12 cellular contexts compared by ENCODE assay signal in the genomic region with DNA sequence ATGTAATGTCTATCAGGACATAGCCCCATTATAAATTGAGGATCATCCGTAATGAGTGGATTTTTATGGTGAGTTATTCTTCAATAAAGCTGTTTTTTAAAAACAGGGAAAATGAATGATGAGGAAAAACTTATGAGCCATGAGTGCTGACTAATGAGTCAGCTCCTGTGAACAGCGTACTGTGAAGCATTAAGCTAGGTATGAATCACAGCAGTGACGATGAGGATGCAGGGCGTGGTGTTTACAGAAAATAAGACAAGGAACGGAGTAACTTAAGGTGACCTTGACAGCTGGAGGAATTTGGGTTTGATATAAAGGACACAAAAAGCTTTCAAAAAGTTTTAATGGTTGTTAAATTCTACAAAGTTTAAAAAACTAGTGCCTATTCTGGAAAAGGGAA.
DNase-seq lines count a peak whose midpoint lies in the region; ATAC-seq and TF ChIP-seq lines count a peak whose summit lies in the region.
"Had no signal": no experiment of that assay in that cellular context is flagged by ENCODE, and none has a peak within 500 bp of the region (broad histone marks: within the 10 kb centered on the region; RNA-seq: fewer than 3 reads in every experiment).

No MANE protein-coding gene starts in this region.

- no peak overlapping the region for H3K4me3 ChIP-seq in Panc1 (ENCODE audit: low read depth in 2 of 2, low read length in 2 of 2)

- H3K27me3 ChIP-seq in Panc1 (ENCODE audit: control insufficient read depth, insufficient read depth, low read length): no peaks in the 10 kb centered on the region

- TF ChIP-seq CTCF in Panc1 (IDR thresholded peaks at IDR 0.05) (no peak), osteocyte (IDR thresholded peaks at IDR 0.05) (no peak)

- BruUV-seq in Panc1 (replicated peaks; lab: Mats Ljungman, UMichigan): no TSS peak

- no peak overlapping the region for H3K4me3 Mint-ChIP-seq in osteocyte (ENCODE audit: unreplicated experiment)
- no peak overlapping the region for H3K4me3 Mint-ChIP-seq in effector memory CD8-positive, alpha-beta T cell
- H3K4me3 Mint-ChIP-seq: nephron had no signal

- peak; percentile 82 for ATAC-seq in Panc1
- ATAC-seq in effector memory CD8-positive, alpha-beta T cell (replicated peaks): no peak
- ATAC-seq in GM18517 (IDR thresholded peaks at IDR 0.05; ENCODE audit: unreplicated experiment): no peak
- ATAC-seq in HG03571 (IDR thresholded peaks at IDR 0.05; ENCODE audit: unreplicated experiment): no peak
- ATAC-seq in HG02678 (IDR thresholded peaks at IDR 0.05; ENCODE audit: unreplicated experiment): no peak

- CTCF ChIA-PET in Panc1 (lab: Charles Lee): no interaction called here

- peak overlapping the region; percentile 46 for H3K27ac Mint-ChIP-seq in osteocyte (ENCODE audit: unreplicated experiment)
- no peak overlapping the region for H3K27ac Mint-ChIP-seq in effector memory CD8-positive, alpha-beta T cell
- H3K27ac Mint-ChIP-seq: nephron had no signal

- H3K36me3 ChIP-seq in Panc1 (ENCODE audit: control insufficient read depth, insufficient read depth, low read length): no peaks in the 10 kb centered on the region

- in situ Hi-C loops in Panc1 (cut with HindIII; ENCODE audit: low pct_unique_long_range_greater_than_20kb, low sequenced_read_pairs): no loop called here

- peaks cover 41% of the 10 kb centered on the region for H3K4me1 Mint-ChIP-seq in osteocyte (ENCODE audit: unreplicated experiment)
- H3K4me1 Mint-ChIP-seq in effector memory CD8-positive, alpha-beta T cell (ENCODE audit: low read depth in 2 of 2): no peaks in the 10 kb centered on the region

- no peaks in the 10 kb centered on the region for H3K9me3 Mint-ChIP-seq in osteocyte (ENCODE audit: unreplicated experiment)
- no peaks in the 10 kb centered on the region for H3K9me3 Mint-ChIP-seq in effector memory CD8-positive, alpha-beta T cell
- H3K9me3 Mint-ChIP-seq: nephron had no signal

- H3K4me1 ChIP-seq in Panc1 (ENCODE audit: control insufficient read depth, insufficient read depth, low read length): no peaks in the 10 kb centered on the region

- intact Hi-C loops in Panc1 (cut with micrococcal nuclease; ENCODE audit: unreplicated experiment): no loop called here

- POLR2A ChIA-PET in Panc1 (lab: Charles Lee): no interaction called here

- no peak overlapping the region for H3K27ac ChIP-seq in Panc1 (ENCODE audit: low read length)
- peak overlapping the region; percentile 28 for H3K27ac ChIP-seq in epithelial cell of prostate
- H3K27ac ChIP-seq: VCaP had no signal

- peak; percentile 87 for DNase-seq in EH (ENCODE audit: low read depth)
- DNase-seq in Panc1 (ENCODE audit: low read depth, low spot score): peak; percentile 55
- peak; percentile 80 for DNase-seq in epithelial cell of prostate (ENCODE audit: low read depth, low spot score)
- DNase-seq in osteocyte (ENCODE audit: extremely low spot score, unreplicated experiment): no peak
- DNase-seq in effector memory CD8-positive, alpha-beta T cell: no peak
- DNase-seq: activated T-cell treated with anti-CD3 and anti-CD28 coated beads, Interleukin-2, amount 50 U/mL, for 48 hours; stimulated activated CD4-positive, alpha-beta T cell treated with anti-CD3 and anti-CD28 coated beads, Interleukin-2, amount 100 ng/mL, for 24 hours had no signal

- no peaks in the 10 kb centered on the region for H3K36me3 Mint-ChIP-seq in osteocyte (ENCODE audit: unreplicated experiment)
- H3K36me3 Mint-ChIP-seq in effector memory CD8-positive, alpha-beta T cell (ENCODE audit: insufficient read depth): no peaks in the 10 kb centered on the region

- H3K9me3 ChIP-seq in Panc1 (ENCODE audit: control insufficient read depth, insufficient read depth, low read depth, low read length): no peaks in the 10 kb centered on the region

- no peaks in the 10 kb centered on the region for H3K27me3 Mint-ChIP-seq in osteocyte (ENCODE audit: unreplicated experiment)
- peaks cover 24 to 36% of the 10 kb centered on the region in 2 donors for H3K27me3 Mint-ChIP-seq in effector memory CD8-positive, alpha-beta T cell

Comparison
In these comparisons a context has a peak if more than half of its experiments do, and no peak if none do; other contexts are left out.
1. DNase-seq: peak in EH (single experiment), Panc1 (single experiment) and epithelial cell of prostate (single experiment); none in osteocyte (single experiment) and effector memory CD8-positive, alpha-beta T cell (0 of 3).